ENCODE assay signal across 1 cellular context in the genomic region with DNA sequence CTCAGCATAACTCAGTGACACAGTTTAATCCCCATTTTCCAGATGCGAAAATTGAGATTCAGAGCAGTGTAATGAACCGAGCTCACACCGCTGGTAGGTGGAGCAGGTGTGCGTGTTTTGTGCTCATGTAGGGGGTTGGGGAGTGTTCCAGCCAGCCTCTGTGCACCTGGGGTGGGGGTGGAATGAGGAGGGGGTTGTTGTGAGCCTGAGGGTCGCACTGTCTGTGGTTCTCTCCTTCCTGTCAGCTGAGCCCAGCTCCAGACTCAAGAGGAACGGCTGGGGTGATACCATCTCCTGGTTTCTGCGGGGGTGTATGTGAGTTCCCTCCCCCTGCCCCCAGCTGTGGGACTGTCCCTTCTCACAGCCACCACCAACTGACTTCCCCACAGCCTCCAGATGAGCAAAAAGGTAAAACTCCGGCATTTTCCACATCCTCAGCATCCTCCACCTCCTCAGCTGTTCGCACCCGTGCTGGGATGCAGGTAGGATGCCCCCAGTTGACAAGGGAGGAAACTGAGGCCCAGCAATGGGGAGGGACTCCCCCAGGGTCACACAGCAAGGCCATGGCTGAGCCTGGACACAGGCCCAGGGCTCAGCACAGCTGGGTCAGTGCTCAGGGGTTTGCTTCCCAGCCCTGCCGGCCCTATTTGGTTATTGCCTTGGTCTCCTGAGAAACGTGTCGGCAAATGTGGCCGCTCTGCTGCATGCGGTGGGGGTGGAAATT.
TF ChIP-seq lines count a peak whose summit lies in the region.

No MANE protein-coding gene starts in this region.

TF ChIP-seq in K562, 482 proteins besides CTCF, POLR2A, EP300 and RAD21 (continued from another document):
- TF ChIP-seq SAFB (IDR thresholded peaks at IDR 0.05; ENCODE audit: borderline replicate concordance, low read depth, low read length): no peak
- TF ChIP-seq POLR2AphosphoS2 (IDR thresholded peaks at IDR 0.05; ENCODE audit: low read length): no peak
- TF ChIP-seq PHF21A (IDR thresholded peaks at IDR 0.05; ENCODE audit: borderline replicate concordance, low read depth): no peak
- TF ChIP-seq MLLT1 (IDR thresholded peaks at IDR 0.05): peak in 1 of 2 experiments; percentile 86; a peak in 2 of 4 replicates
- no peak for TF ChIP-seq MCM3 (IDR thresholded peaks at IDR 0.05)
- TF ChIP-seq ZFP36 (IDR thresholded peaks at IDR 0.05; ENCODE audit: low read depth, low read length, partially characterized antibody): peak; percentile 16
